ENCODE assay signal across 10 cellular contexts in genomic region chr5:179792612-179793469, GRCh38. TPM values are rescaled to one million over a fixed set of nuclear protein-coding genes. Genes with fewer than 3 reads are reported as not detected.
A peak's percentile ranks its signal among the peaks of the same experiment; 100 is the strongest.
DNase-seq lines count a peak whose midpoint lies in the region; ATAC-seq, FAIRE-seq and TF ChIP-seq lines count a peak whose summit lies in the region.
"Had no signal": no experiment of that assay in that cellular context is flagged by ENCODE, and none has a peak within 500 bp of the region (broad histone marks: within the 10 kb centered on the region; RNA-seq: fewer than 3 reads in every experiment).

No MANE protein-coding gene starts in this region.

- H3K79me1 ChIP-seq in H1 (ENCODE audit: low read depth, low read length) = no peaks in the 10 kb centered on the region

- TF ChIP-seq RAD21 in H1 (IDR thresholded peaks at IDR 0.05 in 1 of 2, conservative IDR thresholded peaks at IDR 0.05 in 1 of 2; ENCODE audit: low read depth in 2 of 2, low read length in 2 of 2) = no peak

- H3K9me3 ChIP-seq in H1 (ENCODE audit: insufficient read depth in 2 of 2, low read depth in 1 of 2, low read length in 1 of 2) (no peaks in the 10 kb centered on the region), ovary (no peaks in the 10 kb centered on the region)
- H3K9me3 ChIP-seq: HAP-1 had no signal

- no peak overlapping the region; the same call in 1 of the 2 replicates for H2BK5ac ChIP-seq in H1 (ENCODE audit: low read depth, low read length)

- peak overlapping the region; percentile 32; the same call in 1 of the 2 replicates for H2BK20ac ChIP-seq in H1 (ENCODE audit: low read length)

- no peak overlapping the region for H3K4me2 ChIP-seq in H1 (ENCODE audit: insufficient read depth in 1 of 2, low read depth in 2 of 2, low read length in 2 of 2)

- H4K8ac ChIP-seq in H1 (ENCODE audit: extremely low read depth, insufficient read depth, low read length) = peak overlapping the region; percentile 11

- peak overlapping the region; percentile 19; the same call in 1 of the 2 replicates for H3K18ac ChIP-seq in H1 (ENCODE audit: extremely low read depth, low read length)

- H2BK15ac ChIP-seq in H1 (ENCODE audit: low read length) = peak overlapping the region; percentile 72; the same call in 1 of the 2 replicates

- H3K27ac ChIP-seq in H1 (ENCODE audit: low read depth, low read length) (no peak overlapping the region), ovary (peak overlapping the region; percentile 17 to 68)

- POLR2A ChIA-PET in H1 (lab: Charles Lee; ENCODE audit: partially characterized antibody) = interaction anchor here (0.8 to 16.9 kb wide), 7 partner anchors 11 to 24 kb away, joined by 4 to 207 read pairs (median 4); partner anchors contain the start of genes MGAT4B and SQSTM1

- H3K4ac ChIP-seq in H1 (replicated peaks; ENCODE audit: insufficient read length, low read depth, low read length) = no peak overlapping the region

- TF ChIP-seq POLR2A in H1 (IDR thresholded peaks at IDR 0.05; ENCODE audit: control extremely low read depth in 1 of 2, low read depth in 2 of 2, low read length in 2 of 2) (no peak), ovary (IDR thresholded peaks at IDR 0.05) (no peak)

- TF ChIP-seq EP300 in H1 (IDR thresholded peaks at IDR 0.05; ENCODE audit: borderline replicate concordance in 1 of 2, low read depth in 2 of 2, low read length in 2 of 2) = no peak
- TF ChIP-seq EP300 in ovary (IDR thresholded peaks at IDR 0.05) = no peak

- CTCF ChIA-PET in H1 (lab: Charles Lee; ENCODE audit: partially characterized antibody) = interaction anchor here (0.7 to 1.7 kb wide), 6 partner anchors 9 to 124 kb away, joined by 3 to 6 read pairs (median 4); no protein-coding TSS in a partner anchor

- no peak overlapping the region for H3K23ac ChIP-seq in H1 (ENCODE audit: insufficient read length)

- DNase-seq in CD1c-positive myeloid dendritic cell (ENCODE audit: extremely low spot score) (peak; percentile 67), NOMO-1 treated with dmso at 0.1 percent for 144 hours (lab: John Stamatoyannopoulos, UW; ENCODE audit: unreplicated experiment) (peak; percentile 18), H1 (ENCODE audit: low read depth in 1 of 2, low spot score in 2 of 2) (no peak), ovary (peak; percentile 19 to 43 (median 41)), T-helper 9 cell (no peak)
- no peak for DNase-seq in activated naive CD4-positive, alpha-beta T cell treated with Interleukin-2 at 50 U/mL for 16 hours
- DNase-seq: NCI-H524 treated with DMSO at 0.1 percent for 48 hours had no signal

- H4K5ac ChIP-seq in H1 (ENCODE audit: insufficient read length, low read depth, low read length) = no peak overlapping the region

- TF ChIP-seq CTCF in H1 (IDR thresholded peaks at IDR 0.05; ENCODE audit: control extremely low read depth in 1 of 3, insufficient read depth in 1 of 3, low read depth in 1 of 3, low read length in 3 of 3) = no peak
- TF ChIP-seq CTCF in ovary (IDR thresholded peaks at IDR 0.05) = no peak

- H3K23me2 ChIP-seq in H1 (ENCODE audit: low read depth, low read length) = peaks cover 7% of the 10 kb centered on the region

- no peak overlapping the region for H2BK12ac ChIP-seq in H1 (ENCODE audit: low read depth, low read length)

- no peak overlapping the region for H3K9ac ChIP-seq in H1 (replicated peaks in 1 of 4; ENCODE audit: extremely low read depth in 1 of 4, low read depth in 3 of 4, low read length in 3 of 4)

- H2AFZ ChIP-seq in H1 (ENCODE audit: low read length) = no peak overlapping the region

- intact Hi-C loops in ovary (cut with DNase I) = loop anchor here in 1 of 4 donors (10.0 kb wide), 2 partner anchors 62 to 112 kb away; partner anchors contain the start of genes MRNIP and TBC1D9B

- ATAC-seq in HG03025 (IDR thresholded peaks at IDR 0.05; ENCODE audit: low FRiP score, unreplicated experiment) (no peak), GM18858 (IDR thresholded peaks at IDR 0.05; ENCODE audit: unreplicated experiment) (no peak)

- no peak overlapping the region for H2AK5ac ChIP-seq in H1 (ENCODE audit: low read depth, low read length)

- no peak for FAIRE-seq in H1 (lab: Jason Lieb, UNC)

- H4K20me1 ChIP-seq in H1 (replicated peaks in 1 of 2; ENCODE audit: control insufficient read depth in 1 of 2, insufficient read depth in 2 of 2, low read length in 2 of 2) = peaks cover 4 to 8% of the 10 kb centered on the region in 2 experiments

- H3K36me3 ChIP-seq in H1 (ENCODE audit: control insufficient read depth in 2 of 4, insufficient read depth in 4 of 4, low read length in 3 of 4) (peaks cover 0 to 6% (median 5%) of the 10 kb centered on the region in 4 experiments; a peak in 4 of 8 replicates), ovary (no peaks in the 10 kb centered on the region)

- H3K4me3 ChIP-seq in H1 (ENCODE audit: extremely low read depth in 1 of 4, insufficient read depth in 2 of 4, low read depth in 3 of 4, low read length in 4 of 4) (no peak overlapping the region), ovary (no peak overlapping the region)
- H3K4me3 ChIP-seq: HAP-1 had no signal

- H3K56ac ChIP-seq in H1 (replicated peaks; ENCODE audit: insufficient read length, low read depth, low read length) = no peak overlapping the region

- H3K27me3 ChIP-seq in H1 (replicated peaks in 1 of 4; ENCODE audit: control insufficient read depth in 3 of 4, extremely low read depth in 1 of 4, insufficient read depth in 3 of 4, low read length in 3 of 4) = peaks cover 0 to 2% (median 0%) of the 10 kb centered on the region in 4 experiments; a peak in 1 of 7 replicates
- no peaks in the 10 kb centered on the region for H3K27me3 ChIP-seq in ovary

- H3K4me1 ChIP-seq in H1 (replicated peaks in 1 of 4; ENCODE audit: control insufficient read depth in 3 of 4, insufficient read depth in 4 of 4, low read length in 3 of 4) (peaks cover 0 to 13% (median 9%) of the 10 kb centered on the region in 4 experiments; a peak in 5 of 7 replicates), ovary (ENCODE audit: insufficient read depth) (peaks cover 15% of the 10 kb centered on the region)

- H4K91ac ChIP-seq in H1 (replicated peaks; ENCODE audit: insufficient read length, low read length) = peak overlapping the region; percentile 65

- no peaks in the 10 kb centered on the region for H3K79me2 ChIP-seq in H1 (ENCODE audit: control insufficient read depth in 1 of 2, insufficient read depth in 2 of 2, low read length in 2 of 2)

- H2BK120ac ChIP-seq in H1 (replicated peaks; ENCODE audit: low read depth, low read length) = no peak overlapping the region

- 92% methylated on average over 17 of the region's 24 CpGs; no CpG with 5 or more reads in 1 of the 2 experiments for WGBS in H1 (ENCODE audit: extremely low coverage in 1 of 2, insufficient coverage in 1 of 2, insufficient read length in 1 of 2, insufficient replicate concordance in 2 of 2, low coverage in 1 of 2, low lambda C conversion rate in 2 of 2, missing lambda C conversion rate in 1 of 2), 2 experiments
- WGBS in ovary, 3 donors = 84 to 90% (median 89%) methylated on average over 21 to 24 of the region's 24 CpGs

- H3K14ac ChIP-seq in H1 (ENCODE audit: insufficient read length) = no peak overlapping the region

TF ChIP-seq in H1, 55 proteins besides CTCF, POLR2A, EP300 and RAD21 (continues in another document):
- TF ChIP-seq TCF12 (IDR thresholded peaks at IDR 0.05; ENCODE audit: low read depth, low read length) (no peak), ZNF274 (IDR thresholded peaks at IDR 0.05; ENCODE audit: borderline replicate concordance, extremely low read depth, low read length) (no peak), CREB1 (IDR thresholded peaks at IDR 0.05) (no peak), CTBP2 (IDR thresholded peaks at IDR 0.05; ENCODE audit: borderline replicate concordance, insufficient read depth, insufficient read length, low read length) (no peak), SP4 (IDR thresholded peaks at IDR 0.05; ENCODE audit: low read length) (no peak), SRF (IDR thresholded peaks at IDR 0.05; ENCODE audit: low read depth, low read length) (no peak), HDAC2 (IDR thresholded peaks at IDR 0.05; ENCODE audit: borderline replicate concordance in 1 of 2, low read depth in 2 of 2, low read length in 2 of 2) (no peak)

RNA-seq across cellular contexts. Expression of gene LTC4S, which starts 0.9 kb away (rescaled TPM):
- 1.1 and 2.2 TPM in 2 replicates for total RNA-seq in H1 (2021; fragmentation: NEBNext Ultra II Directional; extraction: Animal tissue kit (Norgen Biotek cat#: 25700))
- polyA plus RNA-seq in H1 (2011; rRNA removed) (3.7 and 3.8 TPM in 2 replicates), ovary (10 to 100 TPM in 1 of 2 donors, not detected in 1; 11.7 TPM)
- polyA plus RNA-seq in H1 (2011; cell fraction: cytosol; rRNA removed) = 0.93 TPM
- polyA plus RNA-seq in H1 (2011; cell fraction: nucleus; rRNA removed) = 5.8 TPM
- 0.95 to 2.8 TPM (median 1.9 TPM) in 4 replicates for polyA plus RNA-seq in H1 (2012, experiment 1 of 2)
- 0.91 TPM for polyA plus RNA-seq in H1 (2012, experiment 2 of 2)
- 2.6 TPM for polyA plus RNA-seq in H1 (2013, experiment 1 of 2)
- polyA plus RNA-seq in H1 (2013, experiment 2 of 2) = 2.4 TPM
- not detected in 2 replicates for polyA minus RNA-seq in H1 (2011; rRNA and poly(A)+ RNA removed)
- polyA minus RNA-seq in H1 (2011; cell fraction: cytosol; rRNA and poly(A)+ RNA removed) = not detected
- polyA minus RNA-seq in H1 (2011; cell fraction: nucleus; rRNA and poly(A)+ RNA removed) = 2.3 TPM
- total RNA-seq in ovary = 10 to 100 TPM in 6 of 7 donors, 1 to 10 TPM in 1; 7.5 to 43.5 (median 20.6) TPM

RNA-seq across cellular contexts. Expression of gene MGAT4B, which starts 13.8 kb away (rescaled TPM):
- total RNA-seq in H1 (2021; fragmentation: NEBNext Ultra II Directional; extraction: Animal tissue kit (Norgen Biotek cat#: 25700)) = 112 and 116 TPM in 2 replicates
- polyA plus RNA-seq in H1 (2011; rRNA removed) (128 and 182 TPM in 2 replicates), ovary (10 to 100 TPM; 51.0 to 65.6 TPM)
- 107 TPM for polyA plus RNA-seq in H1 (2011; cell fraction: cytosol; rRNA removed)
- 485 TPM for polyA plus RNA-seq in H1 (2011; cell fraction: nucleus; rRNA removed)
- polyA plus RNA-seq in H1 (2012, experiment 1 of 2) = 120 to 133 TPM (median 129 TPM) in 4 replicates
- polyA plus RNA-seq in H1 (2012, experiment 2 of 2) = 128 TPM
- 81.5 TPM for polyA plus RNA-seq in H1 (2013, experiment 1 of 2)
- polyA plus RNA-seq in H1 (2013, experiment 2 of 2) = 77.1 TPM
- 93.9 and 120 TPM in 2 replicates for polyA minus RNA-seq in H1 (2011; rRNA and poly(A)+ RNA removed)
- 99.0 TPM for polyA minus RNA-seq in H1 (2011; cell fraction: cytosol; rRNA and poly(A)+ RNA removed)
- 145 TPM for polyA minus RNA-seq in H1 (2011; cell fraction: nucleus; rRNA and poly(A)+ RNA removed)
- total RNA-seq in ovary = 100 to 1,000 TPM in 1 of 7 donors, 10 to 100 TPM in 6; 51.2 to 102 (median 68.6) TPM

RNA-seq across cellular contexts. Expression of gene SQSTM1, which starts 27.9 kb away (rescaled TPM):
- 98.6 and 110 TPM in 2 replicates for total RNA-seq in H1 (2021; fragmentation: NEBNext Ultra II Directional; extraction: Animal tissue kit (Norgen Biotek cat#: 25700))
- polyA plus RNA-seq in H1 (2011; rRNA removed) = 70.6 and 78.6 TPM in 2 replicates
- polyA plus RNA-seq in H1 (2011; cell fraction: cytosol; rRNA removed) = 63.7 TPM
- 97.6 TPM for polyA plus RNA-seq in H1 (2011; cell fraction: nucleus; rRNA removed)
- 73.2 to 115 TPM (median 98.8 TPM) in 4 replicates for polyA plus RNA-seq in H1 (2012, experiment 1 of 2)
- 98.7 TPM for polyA plus RNA-seq in H1 (2012, experiment 2 of 2)
- 54.2 TPM for polyA plus RNA-seq in H1 (2013, experiment 1 of 2)
- 53.0 TPM for polyA plus RNA-seq in H1 (2013, experiment 2 of 2)
- polyA minus RNA-seq in H1 (2011; rRNA and poly(A)+ RNA removed) = 39.1 and 39.8 TPM in 2 replicates
- 125 TPM for polyA minus RNA-seq in H1 (2011; cell fraction: cytosol; rRNA and poly(A)+ RNA removed)
- polyA minus RNA-seq in H1 (2011; cell fraction: nucleus; rRNA and poly(A)+ RNA removed) = 167 TPM
- total RNA-seq in ovary = 100 to 1,000 TPM; 257 to 457 (median 337) TPM
- polyA plus RNA-seq in ovary = 100 to 1,000 TPM; 125 to 265 TPM

Comparison
In these comparisons a context has a peak if more than half of its experiments do, and no peak if none do; other contexts are left out.
1. DNase-seq: peak in CD1c-positive myeloid dendritic cell (single experiment), NOMO-1 treated with dmso at 0.1 percent for 144 hours (single experiment) and ovary (5 of 5); none in H1 (0 of 2), T-helper 9 cell (single experiment) and activated naive CD4-positive, alpha-beta T cell treated with Interleukin-2 at 50 U/mL for 16 hours (single experiment).